ENCODE assay signal across 20 cellular contexts in the genomic region with DNA sequence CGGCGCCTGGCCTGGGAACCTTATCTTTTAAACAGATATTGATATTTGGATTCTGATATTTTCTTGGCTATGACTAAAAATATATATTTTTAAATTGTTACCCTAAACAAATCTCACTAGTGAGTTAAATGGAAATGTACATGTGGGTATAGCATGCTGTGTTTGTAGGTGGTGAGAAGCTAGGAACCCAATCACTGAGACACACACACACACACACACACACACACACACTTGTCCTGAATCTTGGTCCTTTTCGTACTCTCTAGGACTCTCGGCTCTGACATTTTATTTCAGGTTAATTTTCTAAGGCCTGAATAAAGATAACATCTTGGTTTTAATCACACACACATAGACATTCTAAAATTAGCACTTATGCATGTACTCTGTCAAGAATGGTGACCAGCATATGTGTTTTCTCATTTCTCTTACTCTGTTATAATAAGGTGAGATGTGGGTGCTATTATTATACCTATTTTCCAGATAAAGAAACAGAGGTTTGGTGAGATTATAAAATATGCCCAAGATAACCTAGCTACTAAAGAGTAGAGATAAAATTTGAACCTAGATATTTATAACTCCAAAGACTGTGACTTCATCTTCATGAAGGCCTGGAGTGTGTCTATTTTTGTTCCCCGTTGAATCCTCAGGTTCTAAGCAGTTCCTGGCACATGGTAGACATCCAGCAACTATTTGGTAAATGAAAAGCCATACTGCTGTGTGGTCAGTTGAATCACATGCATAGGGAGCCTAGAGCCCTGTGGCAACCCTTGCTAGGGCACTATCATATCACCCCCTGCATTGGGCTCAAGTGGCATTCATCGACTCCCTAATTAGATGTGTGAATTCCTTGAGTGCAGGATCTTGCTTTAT.
DNase-seq lines count a peak whose midpoint lies in the region; ATAC-seq and TF ChIP-seq lines count a peak whose summit lies in the region.
"Had no signal": no experiment of that assay in that cellular context is flagged by ENCODE, and none has a peak within 500 bp of the region (broad histone marks: within the 10 kb centered on the region; RNA-seq: fewer than 3 reads in every experiment).

No MANE protein-coding gene starts in this region.

- H3K36me3 ChIP-seq in cardiac muscle cell (no peaks in the 10 kb centered on the region), heart right ventricle (no peaks in the 10 kb centered on the region), skeletal muscle tissue (ENCODE audit: control insufficient read depth in 3 of 3, insufficient read depth in 3 of 3, low read length in 3 of 3) (no peaks in the 10 kb centered on the region), adrenal gland (replicated peaks in 1 of 2) (no peaks in the 10 kb centered on the region)
- H3K36me3 ChIP-seq: BE2C had no signal

- H3K27me3 ChIP-seq in cardiac muscle cell (no peaks in the 10 kb centered on the region), heart right ventricle (no peaks in the 10 kb centered on the region), skeletal muscle tissue (ENCODE audit: control insufficient read depth in 3 of 3, insufficient read depth in 3 of 3, low read length in 3 of 3) (no peaks in the 10 kb centered on the region), adrenal gland (no peaks in the 10 kb centered on the region)

- no peak for TF ChIP-seq POLR2A in adrenal gland (IDR thresholded peaks at IDR 0.05)

- ATAC-seq in heart right ventricle, result peak; percentile 55 to 91 (median 84)
- ATAC-seq: GM23338, HCT116 had no signal

- H3K9ac ChIP-seq in skeletal muscle tissue (ENCODE audit: low read depth in 1 of 3, low read length in 3 of 3), result no peak overlapping the region

- peaks cover 9% of the 10 kb centered on the region for H3K4me1 ChIP-seq in cardiac muscle cell (ENCODE audit: low read depth)
- H3K4me1 ChIP-seq in heart right ventricle, result peaks cover 0 to 17% (median 6%) of the 10 kb centered on the region in 9 donors
- peaks cover 0 to 12% (median 9%) of the 10 kb centered on the region in 3 donors for H3K4me1 ChIP-seq in skeletal muscle tissue (ENCODE audit: control insufficient read depth in 3 of 3, insufficient read depth in 3 of 3, low read length in 3 of 3)
- no peaks in the 10 kb centered on the region for H3K4me1 ChIP-seq in adrenal gland (replicated peaks in 1 of 2)
- H3K4me1 ChIP-seq: BE2C had no signal

- intact Hi-C loops in heart right ventricle (cut with DNase I) (no loop called here), adrenal gland (cut with DNase I) (no loop called here)

- TF ChIP-seq CTCF in cardiac muscle cell (IDR thresholded peaks at IDR 0.05; ENCODE audit: low read depth, low read length) (no peak), heart right ventricle (IDR thresholded peaks at IDR 0.05) (no peak), GM10266 (IDR thresholded peaks at IDR 0.05; ENCODE audit: control insufficient read depth, insufficient read depth, low read depth, missing control alignments) (no peak), adrenal gland (IDR thresholded peaks at IDR 0.05) (no peak)

- DNase-seq in cardiac muscle cell (ENCODE audit: low read depth in 1 of 2, low spot score in 1 of 2) (no peak), heart right ventricle (no peak), myocyte (ENCODE audit: low read depth) (peak; percentile 30), GM10266 (ENCODE audit: extremely low spot score) (no peak), NCI-H748 treated with DMSO at 0.1 percent for 48 hours (lab: John Stamatoyannopoulos, UW) (no peak), adrenal gland (no peak)
- DNase-seq: ACHN; BE2C; C1 segment of cervical spinal cord; CD4-positive, CD25-positive, alpha-beta regulatory T cell; CD8-positive, alpha-beta memory T cell; COR-L47; DMS 273 treated with DMSO at 0.1 percent for 48 hours; DMS53; DND-41; EL; HFFc6 had no signal

- H3K4me3 ChIP-seq in cardiac muscle cell (no peak overlapping the region), heart right ventricle (no peak overlapping the region), skeletal muscle tissue (ENCODE audit: low read length in 3 of 3) (peak overlapping the region in 1 of 3 donors; percentile 7), adrenal gland (no peak overlapping the region)
- H3K4me3 ChIP-seq: GM23338 had no signal

- WGBS in heart right ventricle, 2 donors, result 58 to 69% methylated on average over 6 of the region's 6 CpGs
- 83 to 94% (median 91%) methylated on average over 6 of the region's 6 CpGs for WGBS in adrenal gland, 4 donors

- H3K27ac ChIP-seq in cardiac muscle cell (peak overlapping the region; percentile 64), heart right ventricle (peak overlapping the region in 4 of 10 donors; percentile 44 to 63 (median 50)), skeletal muscle tissue (ENCODE audit: low read depth, low read length) (peak overlapping the region; percentile 64), adrenal gland (no peak overlapping the region)

- H3K9me3 ChIP-seq in cardiac muscle cell (ENCODE audit: low read depth) (no peaks in the 10 kb centered on the region), heart right ventricle (no peaks in the 10 kb centered on the region), skeletal muscle tissue (ENCODE audit: control insufficient read depth in 3 of 3, low read length in 3 of 3) (no peaks in the 10 kb centered on the region), adrenal gland (replicated peaks in 1 of 3) (no peaks in the 10 kb centered on the region)
- H3K9me3 ChIP-seq: BE2C had no signal

Comparison
In these comparisons a context has a peak if more than half of its experiments do, and no peak if none do; other contexts are left out.
1. H3K27ac ChIP-seq: peak in cardiac muscle cell (single experiment) and skeletal muscle tissue (single experiment); none in adrenal gland (0 of 5).